In the genomic region with DNA sequence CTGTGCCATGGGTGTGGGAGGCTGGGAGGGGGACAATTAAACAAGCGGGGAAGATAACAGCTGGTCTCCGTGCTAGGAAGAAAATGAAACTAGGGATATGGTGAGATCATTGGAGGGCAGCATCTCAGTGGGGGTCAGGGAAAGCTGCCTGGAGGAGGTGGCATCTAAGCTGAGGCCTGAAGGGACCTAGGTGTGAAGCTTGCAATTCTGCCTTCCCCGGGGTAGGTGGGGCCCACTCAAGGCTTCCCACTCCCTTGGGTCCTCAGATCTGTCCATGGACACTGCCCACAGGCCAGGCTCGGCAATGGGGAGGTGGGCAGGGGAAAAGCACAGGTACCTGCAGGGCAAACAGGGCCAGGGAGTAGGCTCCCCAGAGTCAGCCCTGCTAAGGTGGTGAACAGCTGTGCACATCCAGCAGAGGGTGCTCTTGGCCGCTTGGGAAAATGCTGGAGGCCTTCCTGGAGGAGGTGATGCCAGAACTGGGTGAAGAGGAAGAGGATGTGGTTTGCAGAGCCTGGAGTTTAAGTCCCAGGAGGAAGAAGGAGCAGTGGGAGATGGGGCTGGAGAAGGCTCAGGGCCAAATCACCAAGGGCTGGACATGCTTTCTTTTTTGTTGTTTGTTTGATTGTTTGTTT, we compare ENCODE assay signal across 12 cellular contexts.
DNase-seq lines count a peak whose midpoint lies in the region; ATAC-seq and TF ChIP-seq lines count a peak whose summit lies in the region.
"Had no signal": no experiment of that assay in that cellular context is flagged by ENCODE, and none has a peak within 500 bp of the region (broad histone marks: within the 10 kb centered on the region; RNA-seq: fewer than 3 reads in every experiment).

No MANE protein-coding gene starts in this region.

- ATAC-seq in HG02970 (IDR thresholded peaks at IDR 0.05; ENCODE audit: low FRiP score, unreplicated experiment) = no peak
- no peak for ATAC-seq in GM18520 (IDR thresholded peaks at IDR 0.05; ENCODE audit: unreplicated experiment)
- ATAC-seq: body of pancreas, left lung had no signal

- no peak overlapping the region for H3K4me3 ChIP-seq in GM12864 (ENCODE audit: low read depth, low read length)
- H3K4me3 ChIP-seq in NB4 (ENCODE audit: low read depth, low read length) = no peak overlapping the region
- H3K4me3 ChIP-seq: body of pancreas, left lung, SJCRH30 had no signal

- TF ChIP-seq CTCF in GM12864 (IDR thresholded peaks at IDR 0.05; ENCODE audit: low read depth, low read length, missing control alignments) = peak; percentile 63
- peak; percentile 26 for TF ChIP-seq CTCF in NB4 (IDR thresholded peaks at IDR 0.05; ENCODE audit: low read depth, low read length)

- TF ChIP-seq POLR2A in NB4 (IDR thresholded peaks at IDR 0.05; ENCODE audit: extremely low read depth, insufficient read length) = no peak
- no peak for TF ChIP-seq POLR2A in erythroblast (IDR thresholded peaks at IDR 0.05; ENCODE audit: low read length)

- DNase-seq in 8988T (peak; percentile 61), GM12864 (ENCODE audit: low read depth) (no peak), NB4 (ENCODE audit: low read depth) (peak; percentile 27), erythroblast (lab: John Stamatoyannopoulos, UW) (peak; percentile 28 to 34), NCI-H446 (lab: John Stamatoyannopoulos, UW) (no peak), LoVo (ENCODE audit: low spot score) (no peak)
- DNase-seq: body of pancreas, NCI-H187 treated with DMSO at 0.1 percent for 48 hours, SJCRH30 had no signal

Comparison
In these comparisons a context has a peak if more than half of its experiments do, and no peak if none do; other contexts are left out.
1. DNase-seq: peak in 8988T (single experiment), NB4 (single experiment) and erythroblast (2 of 2); none in GM12864 (single experiment), NCI-H446 (0 of 2) and LoVo (single experiment).